Comparison of ENCODE assay signal across 15 cellular contexts in genomic region chr22:21842946-21843345, GRCh38. TPM values are rescaled to one million over a fixed set of nuclear protein-coding genes. Genes with fewer than 3 reads are reported as not detected.
A peak's percentile ranks its signal among the peaks of the same experiment; 100 is the strongest.
DNase-seq lines count a peak whose midpoint lies in the region; ATAC-seq, FAIRE-seq and TF ChIP-seq lines count a peak whose summit lies in the region.
"Had no signal": no experiment of that assay in that cellular context is flagged by ENCODE, and none has a peak within 500 bp of the region (broad histone marks: within the 10 kb centered on the region; RNA-seq: fewer than 3 reads in every experiment).

No MANE protein-coding gene starts in this region.

- no peak overlapping the region for H3K4ac ChIP-seq in trophoblast cell (ENCODE audit: low read depth, low read length)

- no peak overlapping the region for H2BK120ac ChIP-seq in trophoblast cell (ENCODE audit: insufficient read depth, low read length, poor library complexity)

- no peak overlapping the region for H2AK5ac ChIP-seq in trophoblast cell (ENCODE audit: low read length)

- no peak overlapping the region for H4K12ac ChIP-seq in trophoblast cell (ENCODE audit: low read depth, low read length)

- peak overlapping the region; percentile 54 for H3K27ac Mint-ChIP-seq in mesothelial cell of epicardium

- no peak for TF ChIP-seq POLR2A in sigmoid colon (IDR thresholded peaks at IDR 0.05)

- TF ChIP-seq CTCF in left ventricle myocardium inferior (IDR thresholded peaks at IDR 0.05; ENCODE audit: borderline replicate concordance), result no peak
- TF ChIP-seq CTCF in mesothelial cell of epicardium (IDR thresholded peaks at IDR 0.05; ENCODE audit: unreplicated experiment), result no peak
- TF ChIP-seq CTCF in sigmoid colon (IDR thresholded peaks at IDR 0.05), result no peak

- H3K36me3 ChIP-seq in left ventricle myocardium inferior, result no peaks in the 10 kb centered on the region
- no peaks in the 10 kb centered on the region for H3K36me3 ChIP-seq in trophoblast cell (ENCODE audit: control insufficient read depth in 1 of 2, insufficient read depth in 2 of 2, low read length in 2 of 2)
- no peaks in the 10 kb centered on the region for H3K36me3 ChIP-seq in sigmoid colon

- H3K27me3 ChIP-seq in left ventricle myocardium inferior (ENCODE audit: low read depth) (no peaks in the 10 kb centered on the region), right cardiac atrium (ENCODE audit: control insufficient read depth, insufficient read depth) (no peaks in the 10 kb centered on the region), trophoblast cell (ENCODE audit: insufficient read depth, low read length) (no peaks in the 10 kb centered on the region), sigmoid colon (no peaks in the 10 kb centered on the region)
- H3K27me3 ChIP-seq: BLaER1 had no signal

- H3K4me2 ChIP-seq in trophoblast cell (ENCODE audit: low read length), result no peak overlapping the region
- H3K4me2 ChIP-seq: BLaER1 had no signal

- no peak for FAIRE-seq in GM19239 (lab: Jason Lieb, UNC)

- H3K4me3 ChIP-seq in left ventricle myocardium inferior (no peak overlapping the region), right cardiac atrium (ENCODE audit: low read length) (no peak overlapping the region), trophoblast cell (ENCODE audit: low read depth, low read length) (no peak overlapping the region), sigmoid colon (no peak overlapping the region)
- H3K4me3 ChIP-seq: BLaER1 had no signal

- H3K18ac ChIP-seq in trophoblast cell (ENCODE audit: low read length), result no peak overlapping the region

- intact Hi-C loops in left ventricle myocardium inferior (cut with micrococcal nuclease), result no loop called here
- intact Hi-C loops in right cardiac atrium (cut with DNase I), result no loop called here
- intact Hi-C loops in sigmoid colon (cut with DNase I), result no loop called here

- H3K14ac ChIP-seq in trophoblast cell (ENCODE audit: low read length), result no peak overlapping the region

- no peaks in the 10 kb centered on the region for H3K27me3 Mint-ChIP-seq in mesothelial cell of epicardium (ENCODE audit: low read depth)
- H3K27me3 Mint-ChIP-seq: CD4-positive, CD25-positive, alpha-beta regulatory T cell had no signal

- no peaks in the 10 kb centered on the region for H3K9me3 ChIP-seq in left ventricle myocardium inferior (replicated peaks)
- no peaks in the 10 kb centered on the region for H3K9me3 ChIP-seq in right cardiac atrium (ENCODE audit: control insufficient read depth, low read length)
- H3K9me3 ChIP-seq in trophoblast cell (ENCODE audit: insufficient read depth, low read depth, low read length), result peaks cover 3% of the 10 kb centered on the region
- H3K9me3 ChIP-seq in sigmoid colon, result no peaks in the 10 kb centered on the region

- H3K9ac ChIP-seq in trophoblast cell (ENCODE audit: low read length), result no peak overlapping the region
- H3K9ac ChIP-seq: BLaER1 had no signal

- H3K4me1 Mint-ChIP-seq in mesothelial cell of epicardium, result peaks cover 8% of the 10 kb centered on the region

- no peak overlapping the region for H3K4me3 Mint-ChIP-seq in mesothelial cell of epicardium
- H3K4me3 Mint-ChIP-seq: H9 had no signal

- no peak overlapping the region for H4K91ac ChIP-seq in trophoblast cell (ENCODE audit: low read depth, low read length)

- no peak overlapping the region for H2BK5ac ChIP-seq in trophoblast cell (ENCODE audit: low read depth, low read length, poor library complexity)

- H4K8ac ChIP-seq in trophoblast cell (ENCODE audit: low read depth, low read length), result no peak overlapping the region

- TF ChIP-seq EP300 in sigmoid colon (IDR thresholded peaks at IDR 0.05), result no peak

- H2AFZ ChIP-seq in trophoblast cell (ENCODE audit: insufficient read depth, low read length, poor library complexity), result no peak overlapping the region

- no peak for DNase-seq in left ventricle myocardium inferior
- no peak for DNase-seq in right cardiac atrium
- DNase-seq in mesothelial cell of epicardium (ENCODE audit: low spot score in 2 of 2, unreplicated experiment in 2 of 2), result no peak
- no peak for DNase-seq in trophoblast cell
- no peak for DNase-seq in sigmoid colon
- no peak for DNase-seq in globus pallidus (ENCODE audit: low spot score)
- no peak for DNase-seq in GM19239 (ENCODE audit: insufficient read length, low spot score)
- DNase-seq: 8988T; AML-193; CD4-positive, CD25-positive, alpha-beta regulatory T cell; DMS53; GF-D8; GOT3; H9 had no signal

- peaks cover 4% of the 10 kb centered on the region for H3K79me2 ChIP-seq in trophoblast cell (ENCODE audit: control insufficient read depth, insufficient read depth, low read length, poor library complexity)

- H3K27ac ChIP-seq in left ventricle myocardium inferior (replicated peaks), result peak overlapping the region; percentile 18
- no peak overlapping the region for H3K27ac ChIP-seq in right cardiac atrium (ENCODE audit: low read length)
- no peak overlapping the region for H3K27ac ChIP-seq in trophoblast cell (ENCODE audit: low read depth, low read length)
- no peak overlapping the region for H3K27ac ChIP-seq in sigmoid colon
- H3K27ac ChIP-seq: BLaER1 had no signal

- H2BK12ac ChIP-seq in trophoblast cell (ENCODE audit: low read length), result no peak overlapping the region

- H3K4me1 ChIP-seq in left ventricle myocardium inferior (peaks cover 67% of the 10 kb centered on the region), right cardiac atrium (ENCODE audit: control insufficient read depth, insufficient read depth, low read length) (peaks cover 13% of the 10 kb centered on the region), trophoblast cell (ENCODE audit: control insufficient read depth in 1 of 2, insufficient read depth in 2 of 2, low read length in 2 of 2) (no peaks in the 10 kb centered on the region), sigmoid colon (peaks cover 0 to 38% (median 22%) of the 10 kb centered on the region in 4 donors)

- peaks cover 13% of the 10 kb centered on the region for H3K36me3 Mint-ChIP-seq in mesothelial cell of epicardium

- ATAC-seq in right cardiac atrium, result no peak

- peak overlapping the region; percentile 21 for H3K23ac ChIP-seq in trophoblast cell (ENCODE audit: low read length)

- H3K79me1 ChIP-seq in trophoblast cell (ENCODE audit: low read length), result peaks cover 1% of the 10 kb centered on the region

- whole genome bisulfite sequencing in right cardiac atrium, result 73% methylated on average over 6 of the region's 6 CpGs
- no CpG with 5 or more reads among the region's 6 CpGs for WGBS in trophoblast cell (ENCODE audit: extremely low coverage, insufficient coverage, insufficient read length)
- WGBS in sigmoid colon, 2 donors, result 87 to 89% methylated on average over 6 of the region's 6 CpGs

- peaks cover 4% of the 10 kb centered on the region for H3K9me3 Mint-ChIP-seq in mesothelial cell of epicardium

RNA-seq across cellular contexts. Expression of gene MAPK1, which starts 24.5 kb away (rescaled TPM):
- total RNA-seq in left ventricle myocardium inferior (91.7 TPM), right cardiac atrium (100 to 1,000 TPM; 116 to 126 (median 123) TPM), mesothelial cell of epicardium (90.2 to 92.9 TPM (median 90.4 TPM) in 3 replicates), sigmoid colon (10 to 100 TPM; 44.1 to 73.2 (median 48.6) TPM)
- polyA plus RNA-seq in right cardiac atrium (14.8 TPM), sigmoid colon (10 to 100 TPM; 18.0 to 24.0 (median 23.2) TPM)
- polyA plus RNA-seq in trophoblast cell (2013), result 42.9 and 43.3 TPM in 2 replicates
